8 cellular contexts compared by ENCODE assay signal in the genomic region with DNA sequence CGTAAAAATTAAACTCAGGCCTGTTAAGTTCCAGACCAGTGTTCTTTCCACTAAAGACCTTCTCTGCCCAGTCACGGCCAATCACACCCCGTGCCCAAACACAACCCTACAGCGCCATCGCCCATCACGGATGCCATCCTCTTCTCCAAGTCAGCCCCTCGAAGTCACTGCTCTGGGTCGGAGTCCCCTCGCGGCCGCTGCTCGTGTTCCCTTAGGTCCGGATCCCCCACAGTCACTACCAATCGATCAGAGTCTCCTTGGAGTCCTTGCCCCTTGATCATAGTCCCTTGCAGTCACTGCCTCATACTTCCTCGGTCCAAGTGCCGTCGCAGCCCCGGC. TPM values are rescaled to one million over a fixed set of nuclear protein-coding genes. Genes with fewer than 3 reads are reported as not detected.
A peak's percentile ranks its signal among the peaks of the same experiment; 100 is the strongest.
DNase-seq lines count a peak whose midpoint lies in the region; ATAC-seq and TF ChIP-seq lines count a peak whose summit lies in the region.

No MANE protein-coding gene starts in this region.

- CTCF ChIA-PET in RWPE1 (lab: Yijun Ruan, JAX) = no interaction called here

- intact Hi-C loops in lower leg skin (cut with DNase I; ENCODE audit: low total_unique reads) = no loop called here

- WGBS in lower leg skin, 2 donors = 0 to 1% methylated on average over 18 of the region's 18 CpGs

- peaks cover 56% of the 10 kb centered on the region for H3K4me1 Mint-ChIP-seq in stimulated activated memory B cell treated with anti-CD40 and anti-IgM and Interleukin-4, amounts not matched to agents 10 μg/mL and 1 μg/mL and 100 μg/mL, for 72 hours

- no peak for DNase-seq in HFF-Myc (ENCODE audit: extremely low read depth, low read depth)
- DNase-seq in RWPE1 (ENCODE audit: low spot score) = peak; percentile 30
- peak; percentile 14 for DNase-seq in cerebellar cortex (ENCODE audit: low spot score)
- DNase-seq in lower leg skin (ENCODE audit: low spot score in 2 of 2) = no peak
- DNase-seq in NCI-H748 (lab: John Stamatoyannopoulos, UW; ENCODE audit: unreplicated experiment) = no peak

- H3K9ac ChIP-seq in ES-I3 (ENCODE audit: low read depth, low read length) = peak overlapping the region; percentile 78

- no peaks in the 10 kb centered on the region for H3K36me3 ChIP-seq in ES-I3 (ENCODE audit: insufficient read depth, low read length)

- TF ChIP-seq CTCF in HFF-Myc (IDR thresholded peaks at IDR 0.05; ENCODE audit: low read depth, low read length, missing control alignments) = no peak
- TF ChIP-seq CTCF in RWPE1 (conservative IDR thresholded peaks at IDR 0.05; ENCODE audit: low read depth) = no peak
- no peak for TF ChIP-seq CTCF in lower leg skin (IDR thresholded peaks at IDR 0.05)

- no peaks in the 10 kb centered on the region for H3K9me3 Mint-ChIP-seq in stimulated activated memory B cell treated with anti-CD40 and anti-IgM and Interleukin-4, amounts not matched to agents 10 μg/mL and 1 μg/mL and 100 μg/mL, for 72 hours

- H3K4me3 ChIP-seq in HFF-Myc (replicated peaks; ENCODE audit: low read depth, low read length) = peak overlapping the region; percentile 98
- peak overlapping the region; percentile 90 for H3K4me3 ChIP-seq in lower leg skin (ENCODE audit: low read depth, poor library complexity, severe bottlenecking)

- H3K4me1 ChIP-seq in ES-I3 (ENCODE audit: insufficient read depth, low read length) = peaks cover 16% of the 10 kb centered on the region; the same call in 1 of the 2 replicates

- no peaks in the 10 kb centered on the region for H3K9me3 ChIP-seq in ES-I3 (ENCODE audit: control insufficient read depth, insufficient read depth, low read length)

- H3K4me3 Mint-ChIP-seq in stimulated activated memory B cell treated with anti-CD40 and anti-IgM and Interleukin-4, amounts not matched to agents 10 μg/mL and 1 μg/mL and 100 μg/mL, for 72 hours = peak overlapping the region; percentile 94

- ATAC-seq in stimulated activated memory B cell treated with anti-CD40 and anti-IgM and Interleukin-4, amounts not matched to agents 10 μg/mL and 1 μg/mL and 100 μg/mL, for 72 hours = peak; percentile 63
- ATAC-seq in HG02798 (IDR thresholded peaks at IDR 0.05; ENCODE audit: poor library complexity, unreplicated experiment) = no peak

- no peak for TF ChIP-seq POLR2A in lower leg skin (IDR thresholded peaks at IDR 0.05)

- H3K27ac ChIP-seq in RWPE1 = peak overlapping the region; percentile 94

- peak overlapping the region; percentile 95 for H3K27ac Mint-ChIP-seq in stimulated activated memory B cell treated with anti-CD40 and anti-IgM and Interleukin-4, amounts not matched to agents 10 μg/mL and 1 μg/mL and 100 μg/mL, for 72 hours

- no peaks in the 10 kb centered on the region for H3K36me3 Mint-ChIP-seq in stimulated activated memory B cell treated with anti-CD40 and anti-IgM and Interleukin-4, amounts not matched to agents 10 μg/mL and 1 μg/mL and 100 μg/mL, for 72 hours

- POLR2A ChIA-PET in RWPE1 (lab: Yijun Ruan, JAX; ENCODE audit: low non-redundant PET) = no interaction called here

- no peaks in the 10 kb centered on the region for H3K27me3 Mint-ChIP-seq in stimulated activated memory B cell treated with anti-CD40 and anti-IgM and Interleukin-4, amounts not matched to agents 10 μg/mL and 1 μg/mL and 100 μg/mL, for 72 hours

RNA-seq across cellular contexts. Expression of gene PCYT1A, which starts 0.5 kb away (rescaled TPM):
- 100 to 1,000 TPM in 3 of 4 donors, 10 to 100 TPM in 1; 96.2 to 144 (median 110) TPM for total RNA-seq in lower leg skin

RNA-seq across cellular contexts. Expression of gene DYNLT2B, which starts 31.0 kb away (rescaled TPM):
- total RNA-seq in lower leg skin = 1 to 10 TPM; 7.6 to 9.1 (median 8.4) TPM

RNA-seq across cellular contexts. Expression of gene TM4SF19, which starts 51.2 kb away (rescaled TPM):
- total RNA-seq in lower leg skin = 1 to 10 TPM in 2 of 4 donors, not detected in 2; 1.1 to 6.1 TPM

Comparison
In these comparisons a context has a peak if more than half of its experiments do, and no peak if none do; other contexts are left out.
1. DNase-seq: peak in RWPE1 (single experiment) and cerebellar cortex (single experiment); none in HFF-Myc (single experiment), lower leg skin (0 of 2) and NCI-H748 (single experiment).